In the genomic region with DNA sequence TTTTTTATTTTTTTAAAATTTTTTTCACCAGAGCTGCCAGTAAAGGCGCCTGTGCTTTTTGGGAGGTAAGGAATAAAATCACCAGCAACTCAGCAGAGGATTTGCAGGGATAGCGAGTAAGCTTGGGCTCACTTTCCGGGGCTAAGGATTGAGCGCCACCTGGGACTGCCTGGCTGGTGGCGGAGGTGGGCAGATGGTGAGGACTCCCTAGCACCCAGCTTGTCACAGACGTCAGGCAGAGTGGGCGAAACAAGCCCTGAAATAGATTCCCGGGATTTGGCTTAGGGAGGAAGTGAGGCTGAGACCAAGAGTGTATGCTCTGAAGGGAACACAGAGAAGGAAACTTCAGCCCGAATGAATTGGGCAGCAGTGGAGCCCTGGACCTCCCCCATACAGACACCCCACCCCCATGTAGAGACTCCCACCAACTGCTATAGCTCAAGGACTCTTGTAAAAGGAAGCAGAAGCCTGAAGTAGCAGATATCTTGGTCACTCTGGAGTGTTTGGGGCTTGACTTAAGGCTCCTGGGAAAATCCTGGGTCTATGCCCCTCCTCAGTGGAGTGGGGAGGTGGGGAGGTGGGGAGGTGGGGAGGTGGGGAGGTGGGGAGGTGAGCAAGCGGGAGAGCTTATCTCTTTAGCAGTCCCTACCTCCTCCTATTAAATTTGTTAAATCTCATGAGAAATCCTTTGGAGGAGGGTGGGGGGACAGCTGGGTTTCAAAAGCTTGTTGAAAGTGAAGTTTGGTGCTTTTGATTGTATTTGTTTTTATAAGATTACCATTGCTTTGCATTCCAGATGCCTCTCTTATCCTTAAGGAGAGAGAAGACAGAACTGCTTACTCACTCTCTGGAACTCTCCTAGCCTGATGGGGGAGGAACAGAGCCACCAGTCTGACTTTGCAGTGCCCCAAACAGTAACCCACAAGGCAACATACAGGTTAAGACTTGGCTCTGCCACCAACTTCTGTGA, we compare ENCODE assay signal across 1 cellular context.
TF ChIP-seq lines count a peak whose summit lies in the region.

No MANE protein-coding gene starts in this region.

TF ChIP-seq in GM23338, 12 proteins besides CTCF, POLR2A, EP300 and RAD21 (continued from another document):
- TF ChIP-seq REST (IDR thresholded peaks at IDR 0.05; ENCODE audit: unreplicated experiment) (no peak), ZNF114 (CRISPR knock-in tag; IDR thresholded peaks at IDR 0.05) (no peak), ZNF331 (CRISPR knock-in tag; IDR thresholded peaks at IDR 0.05; ENCODE audit: low read depth) (no peak), STAT1 (IDR thresholded peaks at IDR 0.05; ENCODE audit: unreplicated experiment) (no peak), EZH2phosphoT487 (IDR thresholded peaks at IDR 0.05; ENCODE audit: unreplicated experiment) (no peak), NANOG (IDR thresholded peaks at IDR 0.05; ENCODE audit: borderline replicate concordance) (no peak), ETS1 (IDR thresholded peaks at IDR 0.05) (no peak), ZNF462 (CRISPR knock-in tag; IDR thresholded peaks at IDR 0.05) (no peak)
